Comparison of ENCODE assay signal across 14 cellular contexts in the genomic region with DNA sequence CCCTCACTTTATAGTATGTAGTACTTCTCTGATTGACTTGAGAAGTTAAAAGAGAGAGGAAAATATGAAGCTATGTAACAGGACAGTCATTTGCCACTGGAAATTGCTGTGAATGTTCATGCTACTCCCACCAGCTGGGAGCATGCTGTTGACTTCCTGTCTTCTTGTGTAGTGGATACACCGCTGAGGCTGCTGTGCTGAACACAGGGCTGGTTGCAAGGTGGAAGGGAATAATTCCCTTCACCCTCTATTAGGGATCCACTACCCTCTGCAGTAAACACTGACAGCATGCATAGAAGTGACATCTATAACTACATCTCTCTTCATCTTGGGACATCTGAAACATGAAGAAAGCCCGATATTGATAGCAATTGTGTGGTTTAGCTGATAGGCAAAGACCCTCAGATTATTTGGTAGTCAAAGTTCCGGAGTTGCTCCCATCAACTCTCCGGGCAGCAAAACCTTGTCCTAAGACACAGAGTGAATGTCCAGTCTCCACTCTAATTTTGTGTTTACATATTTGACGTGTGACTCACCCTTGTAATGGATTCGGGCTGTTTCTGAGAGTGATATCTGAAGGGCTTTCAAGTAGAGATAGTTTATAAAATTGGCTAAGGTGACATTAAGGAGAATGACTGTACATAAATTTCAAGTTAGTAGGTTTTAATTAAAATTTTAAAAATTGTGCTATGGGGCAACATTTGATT.
DNase-seq lines count a peak whose midpoint lies in the region; ATAC-seq lines count a peak whose summit lies in the region.
"Had no signal": no experiment of that assay in that cellular context is flagged by ENCODE, and none has a peak within 500 bp of the region (broad histone marks: within the 10 kb centered on the region; RNA-seq: fewer than 3 reads in every experiment).

No MANE protein-coding gene starts in this region.

- H3K4me1 ChIP-seq in adipocyte (ENCODE audit: control insufficient read depth, insufficient read depth, low read length): peaks cover 14% of the 10 kb centered on the region
- H3K4me1 ChIP-seq: foreskin keratinocyte had no signal

- H3K36me3 Mint-ChIP-seq in stimulated activated effector memory CD8-positive, alpha-beta T cell treated with anti-CD3 and anti-CD28 coated beads, Interleukin-12 subunit alpha, Interleukin-12 subunit beta, amount 100 ng/mL, for 72 hours: no peaks in the 10 kb centered on the region

- H3K27ac Mint-ChIP-seq in stimulated activated effector memory CD8-positive, alpha-beta T cell treated with anti-CD3 and anti-CD28 coated beads, Interleukin-12 subunit alpha, Interleukin-12 subunit beta, amount 100 ng/mL, for 72 hours: no peak overlapping the region
- H3K27ac Mint-ChIP-seq: activated T-helper 1 cell treated with anti-CD3 and anti-CD28 coated beads, Interleukin-12 subunit alpha, Interleukin-12 subunit beta, Interleukin-2, Interleukin-4 antibody, amounts not matched to agents 30 ng/mL and 10 ng/mL and 1 ng/mL, durations not matched to agents 14 hours and 24 hours and 36 hours had no signal

- H3K9me3 Mint-ChIP-seq in stimulated activated effector memory CD8-positive, alpha-beta T cell treated with anti-CD3 and anti-CD28 coated beads, Interleukin-12 subunit alpha, Interleukin-12 subunit beta, amount 100 ng/mL, for 72 hours: no peaks in the 10 kb centered on the region
- H3K9me3 Mint-ChIP-seq: activated T-helper 1 cell treated with anti-CD3 and anti-CD28 coated beads, Interleukin-12 subunit alpha, Interleukin-12 subunit beta, Interleukin-2, Interleukin-4 antibody, amounts not matched to agents 30 ng/mL and 10 ng/mL and 1 ng/mL, durations not matched to agents 14 hours and 24 hours and 36 hours had no signal

- no peaks in the 10 kb centered on the region for H3K27me3 ChIP-seq in adipocyte (replicated peaks; ENCODE audit: control insufficient read depth, insufficient read depth, low read length)
- H3K27me3 ChIP-seq: foreskin keratinocyte had no signal

- no peak overlapping the region for H3K4me3 Mint-ChIP-seq in stimulated activated effector memory CD8-positive, alpha-beta T cell treated with anti-CD3 and anti-CD28 coated beads, Interleukin-12 subunit alpha, Interleukin-12 subunit beta, amount 100 ng/mL, for 72 hours
- H3K4me3 Mint-ChIP-seq: activated T-helper 1 cell treated with anti-CD3 and anti-CD28 coated beads, Interleukin-12 subunit alpha, Interleukin-12 subunit beta, Interleukin-2, Interleukin-4 antibody, amounts not matched to agents 30 ng/mL and 10 ng/mL and 1 ng/mL, durations not matched to agents 14 hours and 24 hours and 36 hours had no signal

- no peaks in the 10 kb centered on the region for H3K4me1 Mint-ChIP-seq in stimulated activated effector memory CD8-positive, alpha-beta T cell treated with anti-CD3 and anti-CD28 coated beads, Interleukin-12 subunit alpha, Interleukin-12 subunit beta, amount 100 ng/mL, for 72 hours

- ATAC-seq in stimulated activated effector memory CD8-positive, alpha-beta T cell treated with anti-CD3 and anti-CD28 coated beads, Interleukin-12 subunit alpha, Interleukin-12 subunit beta, amount 100 ng/mL, for 72 hours: no peak
- ATAC-seq: activated CD4-positive, CD25-positive, alpha-beta regulatory T cell treated with anti-CD3 and anti-CD28 coated beads, Interleukin-2, amount 50 U/mL, for 24 hours; foreskin keratinocyte had no signal

- peak; percentile 69 for DNase-seq in A172 (ENCODE audit: low spot score)
- peak; percentile 45 for DNase-seq in GM04503 (ENCODE audit: low read depth)
- DNase-seq in adipocyte (ENCODE audit: low read depth): peak; percentile 82
- DNase-seq in hepatic stellate cell (ENCODE audit: low spot score): peak; percentile 58
- DNase-seq in T-helper 1 cell: no peak
- no peak for DNase-seq in stimulated activated effector memory CD8-positive, alpha-beta T cell treated with anti-CD3 and anti-CD28 coated beads, Interleukin-12 subunit alpha, Interleukin-12 subunit beta, amount 100 ng/mL, for 72 hours (ENCODE audit: low spot score in 2 of 2)
- no peak for DNase-seq in activated CD4-positive, alpha-beta T cell treated with anti-CD3 and anti-CD28 coated beads for 1 hour
- no peak for DNase-seq in NCI-H1048 (lab: John Stamatoyannopoulos, UW)
- DNase-seq: central memory CD4-positive, alpha-beta T cell; NCI-H446 treated with DMSO at 0.1 percent for 48 hours; posterior cingulate gyrus had no signal

- H3K4me3 ChIP-seq in adipocyte (ENCODE audit: low read length): peak overlapping the region; percentile 9

- H3K36me3 ChIP-seq in adipocyte (ENCODE audit: control insufficient read depth, insufficient read depth, low read length, severe bottlenecking): no peaks in the 10 kb centered on the region

- no peaks in the 10 kb centered on the region for H3K9me3 ChIP-seq in adipocyte (ENCODE audit: control insufficient read depth, low read length)

- H3K9ac ChIP-seq in adipocyte (ENCODE audit: low read length): no peak overlapping the region

Comparison
In these comparisons a context has a peak if more than half of its experiments do, and no peak if none do; other contexts are left out.
1. DNase-seq: peak in A172 (single experiment), GM04503 (single experiment), adipocyte (single experiment) and hepatic stellate cell (single experiment); none in T-helper 1 cell (0 of 5), stimulated activated effector memory CD8-positive, alpha-beta T cell treated with anti-CD3 and anti-CD28 coated beads, Interleukin-12 subunit alpha, Interleukin-12 subunit beta, amount 100 ng/mL, for 72 hours (0 of 2), activated CD4-positive, alpha-beta T cell treated with anti-CD3 and anti-CD28 coated beads for 1 hour (single experiment) and NCI-H1048 (single experiment).